Comparison of ENCODE assay signal across 2 cellular contexts in the genomic region with DNA sequence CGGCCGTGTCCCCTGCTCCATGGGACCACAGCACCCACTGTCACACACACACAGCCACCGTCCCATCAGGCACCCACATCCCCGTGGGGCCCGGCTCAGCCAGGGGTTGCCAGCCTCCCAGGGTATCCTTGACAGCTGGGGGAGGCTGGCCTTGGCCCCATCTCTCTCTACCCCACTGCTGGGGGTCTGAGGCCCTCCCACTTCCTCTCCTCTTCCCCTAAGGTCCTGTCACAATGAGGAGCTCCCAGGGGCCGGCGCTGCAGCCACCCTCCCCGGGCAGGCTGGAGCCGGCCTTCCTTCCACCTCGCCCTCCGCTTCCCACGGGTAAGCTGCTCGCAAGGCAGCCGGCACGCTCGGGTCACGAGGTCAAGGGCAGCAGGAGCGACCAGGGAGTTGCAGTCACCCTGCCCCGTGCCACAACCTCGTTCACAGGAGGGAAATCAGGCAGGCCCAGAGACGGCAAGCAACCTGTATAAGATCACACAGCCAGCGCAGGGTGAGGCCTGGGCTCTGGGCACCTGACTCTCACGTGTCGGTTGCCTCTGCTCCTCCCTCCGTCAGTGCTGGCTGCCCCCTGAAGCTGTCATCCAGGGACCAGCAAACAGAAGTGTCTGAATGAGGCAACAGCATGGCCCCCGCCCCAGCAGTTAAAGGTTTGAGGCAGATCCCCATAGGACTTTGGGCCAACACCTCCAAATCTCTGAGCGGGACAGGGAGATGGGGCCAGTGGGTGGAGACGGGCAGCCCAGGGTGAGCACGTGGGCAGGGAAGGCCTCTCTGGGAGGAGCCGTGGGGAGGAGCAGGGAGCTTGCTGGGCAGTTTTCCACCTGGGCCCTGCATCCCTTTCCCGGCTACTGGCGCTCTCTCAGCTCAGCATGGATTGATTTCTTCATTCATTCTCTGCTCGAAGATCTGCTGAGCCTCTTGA.
TF ChIP-seq lines count a peak whose summit lies in the region.

No MANE protein-coding gene starts in this region.

TF ChIP-seq in IMR-90, 13 proteins besides CTCF, POLR2A, EP300 and RAD21:
- TF ChIP-seq BHLHE40 (IDR thresholded peaks at IDR 0.05; ENCODE audit: low read depth, low read length): no peak
- no peak for TF ChIP-seq MAFK (IDR thresholded peaks at IDR 0.05; ENCODE audit: low read depth, low read length)
- TF ChIP-seq, protein P1, sequence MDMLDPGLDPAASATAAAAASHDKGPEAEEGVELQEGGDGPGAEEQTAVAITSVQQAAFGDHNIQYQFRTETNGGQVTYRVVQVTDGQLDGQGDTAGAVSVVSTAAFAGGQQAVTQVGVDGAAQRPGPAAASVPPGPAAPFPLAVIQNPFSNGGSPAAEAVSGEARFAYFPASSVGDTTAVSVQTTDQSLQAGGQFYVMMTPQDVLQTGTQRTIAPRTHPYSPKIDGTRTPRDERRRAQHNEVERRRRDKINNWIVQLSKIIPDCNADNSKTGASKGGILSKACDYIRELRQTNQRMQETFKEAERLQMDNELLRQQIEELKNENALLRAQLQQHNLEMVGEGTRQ (IDR thresholded peaks at IDR 0.05; ENCODE audit: low read depth, low read length): peak; percentile 36; the same call in 1 of the 2 replicates
- no peak for TF ChIP-seq MAZ (IDR thresholded peaks at IDR 0.05; ENCODE audit: borderline replicate concordance, low read depth, low read length)
- TF ChIP-seq, protein P2, sequence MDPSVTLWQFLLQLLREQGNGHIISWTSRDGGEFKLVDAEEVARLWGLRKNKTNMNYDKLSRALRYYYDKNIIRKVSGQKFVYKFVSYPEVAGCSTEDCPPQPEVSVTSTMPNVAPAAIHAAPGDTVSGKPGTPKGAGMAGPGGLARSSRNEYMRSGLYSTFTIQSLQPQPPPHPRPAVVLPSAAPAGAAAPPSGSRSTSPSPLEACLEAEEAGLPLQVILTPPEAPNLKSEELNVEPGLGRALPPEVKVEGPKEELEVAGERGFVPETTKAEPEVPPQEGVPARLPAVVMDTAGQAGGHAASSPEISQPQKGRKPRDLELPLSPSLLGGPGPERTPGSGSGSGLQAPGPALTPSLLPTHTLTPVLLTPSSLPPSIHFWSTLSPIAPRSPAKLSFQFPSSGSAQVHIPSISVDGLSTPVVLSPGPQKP (IDR thresholded peaks at IDR 0.05; ENCODE audit: borderline replicate concordance, low read depth, low read length): no peak
- TF ChIP-seq RFX5 (IDR thresholded peaks at IDR 0.05; ENCODE audit: low read depth, low read length): no peak
- no peak for TF ChIP-seq CHD1 (IDR thresholded peaks at IDR 0.05; ENCODE audit: low read depth, low read length)

TF ChIP-seq in HepG2, 621 proteins besides CTCF, POLR2A, EP300 and RAD21:
- TF ChIP-seq ZNF263 (CRISPR knock-in tag; IDR thresholded peaks at IDR 0.05): peak; percentile 46; the same call in 1 of the 2 replicates
- TF ChIP-seq ZMYM3 (CRISPR knock-in tag; IDR thresholded peaks at IDR 0.05): peak; percentile 77
- TF ChIP-seq ZNF768 (CRISPR knock-in tag; IDR thresholded peaks at IDR 0.05): peak; percentile 99
- TF ChIP-seq DR1 (CRISPR knock-in tag; IDR thresholded peaks at IDR 0.05): no peak
- TF ChIP-seq SP1 (IDR thresholded peaks at IDR 0.05): no peak
- TF ChIP-seq SP1 (CRISPR knock-in tag; IDR thresholded peaks at IDR 0.05): no peak
TF ChIP-seq in HepG2: peak in this region for 3.
